ENCODE assay signal across 25 cellular contexts in the genomic region with DNA sequence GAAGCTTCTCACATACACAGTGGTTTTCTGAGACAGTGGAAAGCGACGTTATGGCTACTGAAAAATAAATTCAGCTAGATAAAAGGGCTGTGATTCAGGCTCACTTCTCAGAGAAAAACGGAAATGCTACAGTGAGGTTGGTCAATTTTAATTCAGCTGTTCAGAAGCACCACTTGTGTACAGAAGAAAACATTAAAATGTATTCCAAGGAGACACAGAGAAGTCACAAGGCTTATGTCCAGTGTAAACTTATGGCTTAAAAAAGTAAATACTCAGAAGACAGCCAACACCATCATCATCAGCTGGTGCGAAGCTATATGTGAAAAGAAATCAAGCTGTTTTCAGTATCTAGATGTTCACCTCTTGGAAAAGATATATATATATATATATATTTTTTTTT.
DNase-seq lines count a peak whose midpoint lies in the region; ATAC-seq and TF ChIP-seq lines count a peak whose summit lies in the region.
"Had no signal": no experiment of that assay in that cellular context is flagged by ENCODE, and none has a peak within 500 bp of the region (broad histone marks: within the 10 kb centered on the region; RNA-seq: fewer than 3 reads in every experiment).

No MANE protein-coding gene starts in this region.

- H3K4me3 ChIP-seq in MM.1S (ENCODE audit: low read length), result no peak overlapping the region
- no peak overlapping the region for H3K4me3 ChIP-seq in colonic mucosa
- no peak overlapping the region for H3K4me3 ChIP-seq in smooth muscle cell
- no peak overlapping the region for H3K4me3 ChIP-seq in MG63
- H3K4me3 ChIP-seq: thyroid gland had no signal

- 59% methylated on average over 4 of the region's 4 CpGs for WGBS in smooth muscle cell (ENCODE audit: low lambda C conversion rate)

- peak overlapping the region; percentile 65 for H3K27ac Mint-ChIP-seq in activated CD4-positive, alpha-beta T cell treated with anti-CD3 and anti-CD28 coated beads, Interleukin-2, amount 10 ng/mL, durations not matched to agents 24 days and 14 days
- peak overlapping the region in 1 of 2 donors; percentile 72 for H3K27ac Mint-ChIP-seq in stimulated activated naive CD8-positive, alpha-beta T cell treated with anti-CD3 and anti-CD28 coated beads, Interleukin-15, amount 100 ng/mL, for 72 hours
- H3K27ac Mint-ChIP-seq in WTC11, result no peak overlapping the region
- H3K27ac Mint-ChIP-seq: activated naive CD8-positive, alpha-beta T cell treated with anti-CD3 and anti-CD28 coated beads for 36 hours; endodermal cell; HFFc6 had no signal

- H3K4me1 ChIP-seq in MM.1S (ENCODE audit: low read length) (peaks cover 43% of the 10 kb centered on the region), colonic mucosa (peaks cover 4% of the 10 kb centered on the region), smooth muscle cell (ENCODE audit: low read depth) (no peaks in the 10 kb centered on the region)

- H3K9me3 ChIP-seq in MM.1S (replicated peaks; ENCODE audit: insufficient read depth, low read length) (no peaks in the 10 kb centered on the region), colonic mucosa (no peaks in the 10 kb centered on the region), smooth muscle cell (replicated peaks; ENCODE audit: low read depth) (no peaks in the 10 kb centered on the region), MG63 (no peaks in the 10 kb centered on the region)
- H3K9me3 ChIP-seq: BE2C, thyroid gland had no signal

- H3K4me1 Mint-ChIP-seq in activated CD4-positive, alpha-beta T cell treated with anti-CD3 and anti-CD28 coated beads, Interleukin-2, amount 10 ng/mL, durations not matched to agents 24 days and 14 days, result peaks cover 18% of the 10 kb centered on the region
- H3K4me1 Mint-ChIP-seq in stimulated activated naive CD8-positive, alpha-beta T cell treated with anti-CD3 and anti-CD28 coated beads, Interleukin-15, amount 100 ng/mL, for 72 hours, result peaks cover 17% of the 10 kb centered on the region
- peaks cover 33% of the 10 kb centered on the region for H3K4me1 Mint-ChIP-seq in WTC11

- H3K36me3 ChIP-seq in MM.1S (replicated peaks; ENCODE audit: insufficient read depth, low read length), result no peaks in the 10 kb centered on the region; the same call in 1 of the 2 replicates
- H3K36me3 ChIP-seq in colonic mucosa, result no peaks in the 10 kb centered on the region
- H3K36me3 ChIP-seq in smooth muscle cell (ENCODE audit: low read depth), result no peaks in the 10 kb centered on the region
- H3K36me3 ChIP-seq in MG63, result no peaks in the 10 kb centered on the region; the same call in 1 of the 2 replicates

- H3K4me2 ChIP-seq in MM.1S (ENCODE audit: low read depth, low read length) (no peak overlapping the region), smooth muscle cell (peak overlapping the region; percentile 31)
- H3K4me2 ChIP-seq: KMS-11 had no signal

- no peaks in the 10 kb centered on the region for H3K9me2 ChIP-seq in MM.1S (replicated peaks; ENCODE audit: insufficient read depth, low read length)

- no peak overlapping the region for H2AFZ ChIP-seq in MM.1S (ENCODE audit: low read length)
- no peak overlapping the region for H2AFZ ChIP-seq in smooth muscle cell (ENCODE audit: low read depth)

- ATAC-seq in stimulated activated naive CD8-positive, alpha-beta T cell treated with anti-CD3 and anti-CD28 coated beads, Interleukin-15, amount 100 ng/mL, for 72 hours, result no peak
- ATAC-seq in WTC11, result no peak
- ATAC-seq: PC-3 had no signal

- CTCF ChIA-PET in WTC11 (lab: Charles Lee), result interaction anchor here (0.8 to 1.2 kb wide), 2 partner anchors 14 to 77 kb away, joined by 3 to 4 read pairs; no protein-coding TSS in a partner anchor

- POLR2A ChIA-PET in WTC11 (lab: Charles Lee), result no interaction called here

- no peak overlapping the region for H3K4me3 Mint-ChIP-seq in activated CD4-positive, alpha-beta T cell treated with anti-CD3 and anti-CD28 coated beads, Interleukin-2, amount 10 ng/mL, durations not matched to agents 24 days and 14 days
- H3K4me3 Mint-ChIP-seq in stimulated activated naive CD8-positive, alpha-beta T cell treated with anti-CD3 and anti-CD28 coated beads, Interleukin-15, amount 100 ng/mL, for 72 hours, result no peak overlapping the region
- H3K4me3 Mint-ChIP-seq in WTC11, result no peak overlapping the region
- H3K4me3 Mint-ChIP-seq: activated CD4-positive, alpha-beta memory T cell treated with anti-CD3 and anti-CD28 coated beads, Interleukin-2, amount 10 ng/mL, durations not matched to agents 7 days and 5 days; activated naive CD8-positive, alpha-beta T cell treated with anti-CD3 and anti-CD28 coated beads for 36 hours; activated T-cell treated with anti-CD3 and anti-CD28 coated beads, Interleukin-2, amount 50 U/mL, for 4 hours; endodermal cell; HFFc6 had no signal

- H3K9me3 Mint-ChIP-seq in activated CD4-positive, alpha-beta T cell treated with anti-CD3 and anti-CD28 coated beads, Interleukin-2, amount 10 ng/mL, durations not matched to agents 24 days and 14 days, result no peaks in the 10 kb centered on the region
- H3K9me3 Mint-ChIP-seq in stimulated activated naive CD8-positive, alpha-beta T cell treated with anti-CD3 and anti-CD28 coated beads, Interleukin-15, amount 100 ng/mL, for 72 hours, result no peaks in the 10 kb centered on the region
- no peaks in the 10 kb centered on the region for H3K9me3 Mint-ChIP-seq in WTC11
- H3K9me3 Mint-ChIP-seq: activated CD4-positive, alpha-beta memory T cell treated with anti-CD3 and anti-CD28 coated beads, Interleukin-2, amount 10 ng/mL, durations not matched to agents 7 days and 5 days; activated naive CD8-positive, alpha-beta T cell treated with anti-CD3 and anti-CD28 coated beads for 36 hours; activated T-cell treated with anti-CD3 and anti-CD28 coated beads, Interleukin-2, amount 50 U/mL, for 4 hours; endodermal cell; HFFc6 had no signal

- H3K27me3 ChIP-seq in MM.1S (replicated peaks; ENCODE audit: insufficient read depth, low read length) (no peaks in the 10 kb centered on the region), colonic mucosa (no peaks in the 10 kb centered on the region), smooth muscle cell (ENCODE audit: low read depth) (no peaks in the 10 kb centered on the region), MG63 (no peaks in the 10 kb centered on the region)
- H3K27me3 ChIP-seq: BE2C, thyroid gland had no signal

- peaks cover 83% of the 10 kb centered on the region for H3K79me2 ChIP-seq in MM.1S (ENCODE audit: low read length)
- H3K79me2 ChIP-seq in smooth muscle cell (ENCODE audit: low read depth), result no peaks in the 10 kb centered on the region

- intact Hi-C loops in activated CD4-positive, alpha-beta T cell treated with anti-CD3 and anti-CD28 coated beads, Interleukin-2, amount 10 ng/mL, durations not matched to agents 24 days and 14 days (cut with micrococcal nuclease), result no loop called here
- intact Hi-C loops in colonic mucosa (cut with DNase I), result no loop called here

- peaks cover 16% of the 10 kb centered on the region for H3K36me3 Mint-ChIP-seq in activated CD4-positive, alpha-beta T cell treated with anti-CD3 and anti-CD28 coated beads, Interleukin-2, amount 10 ng/mL, durations not matched to agents 24 days and 14 days (ENCODE audit: low read depth)
- H3K36me3 Mint-ChIP-seq in WTC11, result peaks cover 28% of the 10 kb centered on the region

- no peak overlapping the region for H3K9ac ChIP-seq in MM.1S (ENCODE audit: low read length)
- H3K9ac ChIP-seq in colonic mucosa (ENCODE audit: low read depth in 2 of 2, low read length in 2 of 2), result no peak overlapping the region
- no peak overlapping the region for H3K9ac ChIP-seq in smooth muscle cell (ENCODE audit: low read depth)
- H3K9ac ChIP-seq: KMS-11 had no signal

- no peaks in the 10 kb centered on the region for H4K20me1 ChIP-seq in MM.1S (ENCODE audit: insufficient read depth, low read length)
- peaks cover 23% of the 10 kb centered on the region for H4K20me1 ChIP-seq in smooth muscle cell (ENCODE audit: low read depth)

- no peak for DNase-seq in activated CD4-positive, alpha-beta T cell treated with anti-CD3 and anti-CD28 coated beads, Interleukin-2, amount 10 ng/mL, durations not matched to agents 24 days and 14 days
- no peak for DNase-seq in activated CD4-positive, alpha-beta T cell treated with anti-CD3 and anti-CD28 coated beads for 48 hours
- DNase-seq in MM.1S (no peak), colonic mucosa (peak; percentile 6), smooth muscle cell (lab: John Stamatoyannopoulos, UW; ENCODE audit: unreplicated experiment) (no peak), MG63 (no peak), WTC11 (ENCODE audit: low spot score) (no peak)
- no peak for DNase-seq in stimulated activated naive CD8-positive, alpha-beta T cell treated with anti-CD3 and anti-CD28 coated beads, Interleukin-15, amount 100 ng/mL, for 72 hours
- DNase-seq: activated CD4-positive, alpha-beta memory T cell treated with anti-CD3 and anti-CD28 coated beads, Interleukin-2, amount 10 ng/mL, durations not matched to agents 7 days and 5 days; activated naive CD8-positive, alpha-beta T cell treated with anti-CD3 and anti-CD28 coated beads for 36 hours; activated T-cell treated with anti-CD3 and anti-CD28 coated beads, Interleukin-2, amount 50 U/mL, for 4 hours; BE2C; HFFc6; kidney glomerular epithelial cell; NCI-H1092 treated with DMSO at 0.1 percent for 48 hours; NCI-H2029; NCI-H2227 treated with DMSO at 0.1 percent for 48 hours; NCI-H748 treated with DMSO at 0.1 percent for 48 hours; PC-3; SHP77; small intestine; stimulated activated naive CD4-positive, alpha-beta T cell treated with Interleukin-2 at 50 U/mL for 16 hours; thyroid gland had no signal

- no peak for TF ChIP-seq CTCF in MM.1S (IDR thresholded peaks at IDR 0.05; ENCODE audit: low read length)
- TF ChIP-seq CTCF in colonic mucosa (IDR thresholded peaks at IDR 0.05), result no peak
- TF ChIP-seq CTCF in smooth muscle cell (IDR thresholded peaks at IDR 0.05; ENCODE audit: borderline replicate concordance, insufficient read depth, poor library complexity, severe bottlenecking), result no peak
- TF ChIP-seq CTCF in WTC11 (IDR thresholded peaks at IDR 0.05), result no peak

- H3K27ac ChIP-seq in MM.1S (ENCODE audit: low read length), result peak overlapping the region; percentile 98; the same call in 1 of the 2 replicates
- H3K27ac ChIP-seq in colonic mucosa, result peak overlapping the region; percentile 13
- H3K27ac ChIP-seq in smooth muscle cell (ENCODE audit: low read depth), result peak overlapping the region; percentile 58
- H3K27ac ChIP-seq: KMS-11, thyroid gland had no signal

- no peaks in the 10 kb centered on the region for H3K27me3 Mint-ChIP-seq in activated CD4-positive, alpha-beta T cell treated with anti-CD3 and anti-CD28 coated beads, Interleukin-2, amount 10 ng/mL, durations not matched to agents 24 days and 14 days
- H3K27me3 Mint-ChIP-seq in stimulated activated naive CD8-positive, alpha-beta T cell treated with anti-CD3 and anti-CD28 coated beads, Interleukin-15, amount 100 ng/mL, for 72 hours, result no peaks in the 10 kb centered on the region
- H3K27me3 Mint-ChIP-seq in WTC11 (ENCODE audit: low read depth), result no peaks in the 10 kb centered on the region
- H3K27me3 Mint-ChIP-seq: activated CD4-positive, alpha-beta memory T cell treated with anti-CD3 and anti-CD28 coated beads, Interleukin-2, amount 10 ng/mL, durations not matched to agents 7 days and 5 days; activated naive CD8-positive, alpha-beta T cell treated with anti-CD3 and anti-CD28 coated beads for 36 hours had no signal

- H3F3A ChIP-seq in MM.1S (ENCODE audit: insufficient read depth, low read length) (peaks cover 26% of the 10 kb centered on the region), smooth muscle cell (ENCODE audit: low read depth) (no peaks in the 10 kb centered on the region)

TF ChIP-seq in WTC11, 78 proteins besides CTCF, POLR2A, EP300 and RAD21:
- no peak for TF ChIP-seq TCF7 (CRISPR knock-in tag; IDR thresholded peaks at IDR 0.05; ENCODE audit: low read depth)

Comparison
In these comparisons a context has a peak if more than half of its experiments do, and no peak if none do; other contexts are left out.
1. H3K27ac ChIP-seq: peak in every context shown above with its lines; median percentile 98 in MM.1S; 58 in smooth muscle cell; 13 in colonic mucosa.